Comparison of ENCODE assay signal across 1 cellular context in genomic region chr11:35464308-35464707, GRCh38.
TF ChIP-seq lines count a peak whose summit lies in the region.

No MANE protein-coding gene starts in this region.

TF ChIP-seq in HepG2, 621 proteins besides CTCF, POLR2A, EP300 and RAD21:
- TF ChIP-seq ZBTB46 (CRISPR knock-in tag; IDR thresholded peaks at IDR 0.05; ENCODE audit: borderline replicate concordance): no peak
- no peak for TF ChIP-seq ZNF713 (CRISPR knock-in tag; IDR thresholded peaks at IDR 0.05)
- no peak for TF ChIP-seq HNF1B (CRISPR knock-in tag; IDR thresholded peaks at IDR 0.05)
- TF ChIP-seq MXD4 (CRISPR knock-in tag; IDR thresholded peaks at IDR 0.05): no peak
- TF ChIP-seq TBX3 (IDR thresholded peaks at IDR 0.05; ENCODE audit: borderline replicate concordance): no peak
- no peak for TF ChIP-seq ATAD3A (CRISPR knock-in tag; IDR thresholded peaks at IDR 0.05)
- no peak for TF ChIP-seq ZNF781 (CRISPR knock-in tag; IDR thresholded peaks at IDR 0.05; ENCODE audit: borderline replicate concordance, not compliant biosample characterization)
- TF ChIP-seq BRF2 (CRISPR knock-in tag; IDR thresholded peaks at IDR 0.05): no peak
- TF ChIP-seq TCF7 (IDR thresholded peaks at IDR 0.05; ENCODE audit: low read depth): no peak
- no peak for TF ChIP-seq ZNF709 (CRISPR knock-in tag; IDR thresholded peaks at IDR 0.05)
- TF ChIP-seq MEIS2 (CRISPR knock-in tag; IDR thresholded peaks at IDR 0.05): no peak
- TF ChIP-seq E2F1 (CRISPR knock-in tag; IDR thresholded peaks at IDR 0.05): no peak
- TF ChIP-seq ZFY (CRISPR knock-in tag; IDR thresholded peaks at IDR 0.05): no peak
- no peak for TF ChIP-seq ZNF280D (CRISPR knock-in tag; IDR thresholded peaks at IDR 0.05)
- no peak for TF ChIP-seq ZBTB21 (CRISPR knock-in tag; IDR thresholded peaks at IDR 0.05)
- TF ChIP-seq ZNF263 (CRISPR knock-in tag; IDR thresholded peaks at IDR 0.05): no peak
- no peak for TF ChIP-seq ZMYM4 (CRISPR knock-in tag; IDR thresholded peaks at IDR 0.05)
- no peak for TF ChIP-seq MED8 (CRISPR knock-in tag; IDR thresholded peaks at IDR 0.05; ENCODE audit: insufficient replicate concordance)
- no peak for TF ChIP-seq KDM6A (CRISPR knock-in tag; IDR thresholded peaks at IDR 0.05; ENCODE audit: low read depth)
